ENCODE assay signal across 8 cellular contexts in genomic region chr2:19357383-19358241, GRCh38. TPM values are rescaled to one million over a fixed set of nuclear protein-coding genes. Genes with fewer than 3 reads are reported as not detected.
A peak's percentile ranks its signal among the peaks of the same experiment; 100 is the strongest.
DNase-seq lines count a peak whose midpoint lies in the region; ATAC-seq lines count a peak whose summit lies in the region.

No MANE protein-coding gene starts in this region.

- H3K36me3 ChIP-seq in SJCRH30 (no peaks in the 10 kb centered on the region), neuron (ENCODE audit: insufficient read depth, low read length) (no peaks in the 10 kb centered on the region)

- H3K27me3 ChIP-seq in SJCRH30 = no peaks in the 10 kb centered on the region
- peaks cover 97% of the 10 kb centered on the region for H3K27me3 ChIP-seq in neuron (ENCODE audit: insufficient read depth, low read length)

- peak overlapping the region; percentile 61 for H3K4me3 ChIP-seq in SJCRH30
- H3K4me3 ChIP-seq in neuron (ENCODE audit: low read length) = peak overlapping the region; percentile 39

- H3K4me1 ChIP-seq in SJCRH30 (no peaks in the 10 kb centered on the region), neuron (ENCODE audit: insufficient read depth, low read length) (peaks cover 29% of the 10 kb centered on the region)

- no peak for ATAC-seq in GM18502 (IDR thresholded peaks at IDR 0.05; ENCODE audit: poor library complexity, unreplicated experiment)

- H2AFZ ChIP-seq in neuron (ENCODE audit: low read depth, low read length) = peak overlapping the region; percentile 38

- DNase-seq in Daoy (ENCODE audit: low read depth) = peak; percentile 35
- DNase-seq in SJCRH30 = peak in 1 of 2 experiments; percentile 18
- peak; percentile 63 for DNase-seq in fibroblast of peridontal ligament (ENCODE audit: extremely low read depth)
- DNase-seq in GM19238 (ENCODE audit: insufficient read length, low spot score) = no peak
- DNase-seq in DMS79 (lab: John Stamatoyannopoulos, UW) = no peak
- no peak for DNase-seq in T-helper 9 cell

- no peak overlapping the region for H3K27ac ChIP-seq in SJCRH30

- no peaks in the 10 kb centered on the region for H3K9me3 ChIP-seq in SJCRH30 (replicated peaks)
- peaks cover 4% of the 10 kb centered on the region for H3K9me3 ChIP-seq in neuron (ENCODE audit: low read length)

RNA-seq across cellular contexts. Expression of gene OSR1, which starts 0.8 kb away (rescaled TPM):
- total RNA-seq in Daoy (2014; rRNA removed; shearing (Covaris generic)) = 0.06 TPM in 1 of 2 replicates, not detected in the other
- total RNA-seq in SJCRH30 (2014; rRNA removed; shearing (Covaris generic)) = 1.5 and 1.8 TPM in 2 replicates

Comparison
In these comparisons a context has a peak if more than half of its experiments do, and no peak if none do; other contexts are left out.
1. DNase-seq: peak in Daoy (single experiment) and fibroblast of peridontal ligament (single experiment); none in GM19238 (single experiment), DMS79 (single experiment) and T-helper 9 cell (single experiment).